In genomic region chr14:63295231-63295685, GRCh38 we compare ENCODE assay signal across 12 cellular contexts. TPM values are rescaled to one million over a fixed set of nuclear protein-coding genes. Genes with fewer than 3 reads are reported as not detected.
DNase-seq lines count a peak whose midpoint lies in the region; ATAC-seq and TF ChIP-seq lines count a peak whose summit lies in the region.
"Had no signal": no experiment of that assay in that cellular context is flagged by ENCODE, and none has a peak within 500 bp of the region (broad histone marks: within the 10 kb centered on the region; RNA-seq: fewer than 3 reads in every experiment).

No MANE protein-coding gene starts in this region.

- peak overlapping the region in 1 of 2 donors; percentile 75 for H3K27ac ChIP-seq in breast epithelium
- no peak overlapping the region for H3K27ac ChIP-seq in mammary epithelial cell (ENCODE audit: insufficient read depth, low read depth, low read length)
- peak overlapping the region; percentile 21 to 26 for H3K27ac ChIP-seq in uterus

- TF ChIP-seq CTCF in breast epithelium (IDR thresholded peaks at IDR 0.05) (no peak), mammary epithelial cell (conservative IDR thresholded peaks at IDR 0.05 in 1 of 2, IDR thresholded peaks at IDR 0.05 in 1 of 2; ENCODE audit: extremely low read depth in 1 of 2, insufficient read depth in 1 of 2, low read depth in 1 of 2, low read length in 2 of 2) (no peak), uterus (IDR thresholded peaks at IDR 0.05) (no peak)

- TF ChIP-seq POLR2A in breast epithelium (IDR thresholded peaks at IDR 0.05): no peak
- TF ChIP-seq POLR2A in uterus (IDR thresholded peaks at IDR 0.05): no peak

- H3K4me1 ChIP-seq in breast epithelium: no peaks in the 10 kb centered on the region
- H3K4me1 ChIP-seq in mammary epithelial cell (ENCODE audit: insufficient read depth, low read length): no peaks in the 10 kb centered on the region
- H3K4me1 ChIP-seq in uterus: no peaks in the 10 kb centered on the region

- H3K9me3 ChIP-seq in breast epithelium: no peaks in the 10 kb centered on the region
- H3K9me3 ChIP-seq in mammary epithelial cell (replicated peaks; ENCODE audit: insufficient read depth, low read length): no peaks in the 10 kb centered on the region
- H3K9me3 ChIP-seq in uterus: no peaks in the 10 kb centered on the region

- H3K4me1 Mint-ChIP-seq in IgD-negative memory B cell: peaks cover 3 to 15% (median 4%) of the 10 kb centered on the region in 3 donors
- peaks cover 14 to 31% of the 10 kb centered on the region in 2 donors for H3K4me1 Mint-ChIP-seq in immature natural killer cell

- H3K27me3 Mint-ChIP-seq in IgD-negative memory B cell (peaks cover 9% of the 10 kb centered on the region), immature natural killer cell (ENCODE audit: low read depth in 3 of 3) (peaks cover 0 to 2% (median 0%) of the 10 kb centered on the region in 3 donors)

- DNase-seq in breast epithelium (ENCODE audit: low spot score in 2 of 2) (no peak), mammary epithelial cell (no peak), immature natural killer cell (no peak), uterus (no peak), UCSD-AML1 (lab: John Stamatoyannopoulos, UW; ENCODE audit: unreplicated experiment) (no peak), germinal center (ENCODE audit: low spot score) (no peak)
- DNase-seq: endodermal cell; stimulated activated CD4-positive, alpha-beta T cell treated with anti-CD3 and anti-CD28 coated beads, Interleukin-4, amount 100 ng/mL, for 4 hours had no signal

- ATAC-seq in GM19395 (IDR thresholded peaks at IDR 0.05; ENCODE audit: unreplicated experiment): no peak

- in situ Hi-C loops in mammary epithelial cell (cut with MboI; ENCODE audit: low sequenced_read_pairs in 2 of 2): no loop called here

- dilution Hi-C loops in mammary epithelial cell (cut with HindIII; ENCODE audit: low sequenced_read_pairs): no loop called here

- no peaks in the 10 kb centered on the region for H3K27me3 ChIP-seq in breast epithelium
- H3K27me3 ChIP-seq in mammary epithelial cell (ENCODE audit: insufficient read depth, low read length): no peaks in the 10 kb centered on the region
- H3K27me3 ChIP-seq in uterus: no peaks in the 10 kb centered on the region

- no peaks in the 10 kb centered on the region for H3K36me3 ChIP-seq in breast epithelium
- no peaks in the 10 kb centered on the region for H3K36me3 ChIP-seq in mammary epithelial cell (ENCODE audit: insufficient read depth, low read length)
- no peaks in the 10 kb centered on the region for H3K36me3 ChIP-seq in uterus

- H3K4me3 Mint-ChIP-seq in IgD-negative memory B cell: peak overlapping the region; percentile 34 to 85 (median 74)
- peak overlapping the region in 4 of 5 donors; percentile 6 to 69 (median 58) for H3K4me3 Mint-ChIP-seq in immature natural killer cell
- H3K4me3 Mint-ChIP-seq: endodermal cell had no signal

- H3K4me3 ChIP-seq in breast epithelium: peak overlapping the region; percentile 3 to 35 (median 15)
- no peak overlapping the region for H3K4me3 ChIP-seq in mammary epithelial cell (replicated peaks in 1 of 3; ENCODE audit: insufficient read depth in 1 of 3, low read depth in 2 of 3, low read length in 3 of 3)
- H3K4me3 ChIP-seq in uterus: no peak overlapping the region

- H3K9me3 Mint-ChIP-seq in IgD-negative memory B cell (peaks cover 0 to 3% (median 0%) of the 10 kb centered on the region in 3 donors), immature natural killer cell (no peaks in the 10 kb centered on the region)
- H3K9me3 Mint-ChIP-seq: endodermal cell had no signal

- peak overlapping the region in 1 of 3 donors; percentile 3 for H3K27ac Mint-ChIP-seq in IgD-negative memory B cell
- H3K27ac Mint-ChIP-seq in immature natural killer cell: peak overlapping the region in 5 of 6 donors; percentile 11 to 68 (median 57)
- H3K27ac Mint-ChIP-seq: endodermal cell had no signal

- WGBS in mammary epithelial cell (ENCODE audit: low coverage, missing lambda C conversion rate): 91% methylated on average over 8 of the region's 8 CpGs

- BruUV-seq in mammary epithelial cell (replicated peaks; lab: Mats Ljungman, UMichigan): no TSS peak

- no peaks in the 10 kb centered on the region for H3K79me2 ChIP-seq in mammary epithelial cell (ENCODE audit: insufficient read depth, low read length)

- H3K36me3 Mint-ChIP-seq in IgD-negative memory B cell (peaks cover 4% of the 10 kb centered on the region), immature natural killer cell (no peaks in the 10 kb centered on the region)

- H3K4me2 ChIP-seq in mammary epithelial cell (ENCODE audit: insufficient read depth, low read depth, low read length): no peak overlapping the region

- CTCF ChIA-PET in mammary epithelial cell (lab: Charles Lee; ENCODE audit: low non-redundant PET): no interaction called here

- intact Hi-C loops in breast epithelium (cut with DNase I; ENCODE audit: low total_unique reads): no loop called here
- intact Hi-C loops in mammary epithelial cell (cut with micrococcal nuclease): no loop called here
- intact Hi-C loops in uterus (cut with DNase I; ENCODE audit: low total_unique reads): no loop called here

- no peak overlapping the region for H3K9ac ChIP-seq in mammary epithelial cell (ENCODE audit: insufficient read depth, low read length)

- no peak overlapping the region for H2AFZ ChIP-seq in mammary epithelial cell (ENCODE audit: low read depth, low read length)

- no peaks in the 10 kb centered on the region for H4K20me1 ChIP-seq in mammary epithelial cell (ENCODE audit: insufficient read depth, low read length)

RNA-seq across cellular contexts. Expression of gene GPHB5, which starts 23.5 kb away (rescaled TPM):
- total RNA-seq in breast epithelium (not detected), mammary epithelial cell (not detected), uterus (not detected)
- polyA plus RNA-seq in mammary epithelial cell (not detected), IgD-negative memory B cell (not detected), immature natural killer cell (not detected)
- polyA minus RNA-seq in mammary epithelial cell: not detected
- total RNA-seq: endodermal cell, occipital lobe, ureter had no signal

Comparison
In these comparisons a context has a peak if more than half of its experiments do, and no peak if none do; other contexts are left out.
1. H3K4me3 ChIP-seq: peak in breast epithelium (3 of 3); none in mammary epithelial cell (0 of 3) and uterus (0 of 2).